Comparison of ENCODE assay signal across 15 cellular contexts in genomic region chr6:116328528-116328903, GRCh38. TPM values are rescaled to one million over a fixed set of nuclear protein-coding genes. Genes with fewer than 3 reads are reported as not detected.
DNase-seq lines count a peak whose midpoint lies in the region; ATAC-seq and TF ChIP-seq lines count a peak whose summit lies in the region.
"Had no signal": no experiment of that assay in that cellular context is flagged by ENCODE, and none has a peak within 500 bp of the region (broad histone marks: within the 10 kb centered on the region; RNA-seq: fewer than 3 reads in every experiment).

No MANE protein-coding gene starts in this region.

- DNase-seq in fibroblast of pulmonary artery (ENCODE audit: low read depth) (peak; percentile 48), aorta (no peak), GM19240 (ENCODE audit: insufficient read length, low spot score) (no peak), 8988T (no peak)
- DNase-seq in activated T-cell treated with anti-CD3 and anti-CD28 coated beads, Interleukin-2, amount 50 U/mL, for 24 hours, result no peak
- DNase-seq: activated CD8-positive, alpha-beta memory T cell treated with anti-CD3 and anti-CD28 coated beads, Interleukin-2, amount 50 U/mL, for 48 hours; CD8-positive, alpha-beta memory T cell; NCI-H1417; stimulated activated CD4-positive, alpha-beta T cell treated with anti-CD3 and anti-CD28 coated beads, Interleukin-15, amount 100 ng/mL, for 24 hours; tibial artery had no signal

- H3K36me3 ChIP-seq in HUES64 (ENCODE audit: insufficient read depth, low read length) (no peaks in the 10 kb centered on the region), muscle layer of duodenum (ENCODE audit: control insufficient read depth in 1 of 2, insufficient read depth in 2 of 2, low read length in 2 of 2) (no peaks in the 10 kb centered on the region), aorta (ENCODE audit: control insufficient read depth in 1 of 2, insufficient read depth in 2 of 2, low read length in 1 of 2) (no peaks in the 10 kb centered on the region)
- H3K36me3 ChIP-seq: tibial artery had no signal

- no peaks in the 10 kb centered on the region for H3K36me3 Mint-ChIP-seq in activated T-cell treated with anti-CD3 and anti-CD28 coated beads, Interleukin-2, amount 50 U/mL, for 24 hours (ENCODE audit: low read depth)

- H3K27me3 ChIP-seq in HUES64 (ENCODE audit: insufficient read depth, low read length) (no peaks in the 10 kb centered on the region), muscle layer of duodenum (ENCODE audit: low read depth, low read length) (no peaks in the 10 kb centered on the region), aorta (ENCODE audit: control insufficient read depth in 1 of 2, insufficient read depth in 2 of 2, low read length in 1 of 2) (no peaks in the 10 kb centered on the region)
- H3K27me3 ChIP-seq: tibial artery had no signal

- H3K4me1 Mint-ChIP-seq in activated T-cell treated with anti-CD3 and anti-CD28 coated beads, Interleukin-2, amount 50 U/mL, for 24 hours (ENCODE audit: low read depth), result no peaks in the 10 kb centered on the region
- H3K4me1 Mint-ChIP-seq: CD8-positive, alpha-beta memory T cell had no signal

- H3K27ac ChIP-seq in HUES64 (ENCODE audit: low read depth, low read length) (peak overlapping the region; percentile 88), muscle layer of duodenum (ENCODE audit: low read length) (peak overlapping the region; percentile 3), aorta (ENCODE audit: low read depth in 1 of 2, low read length in 2 of 2) (no peak overlapping the region)
- H3K27ac ChIP-seq: epithelial cell of prostate, parathyroid adenoma, tibial artery had no signal

- peak; percentile 65 for ATAC-seq in aorta (ENCODE audit: low FRiP score)

- H3K9ac ChIP-seq in HUES64 (ENCODE audit: low read depth, low read length), result no peak overlapping the region
- H3K9ac ChIP-seq: parathyroid adenoma had no signal

- H3K9me3 Mint-ChIP-seq in activated T-cell treated with anti-CD3 and anti-CD28 coated beads, Interleukin-2, amount 50 U/mL, for 24 hours, result peaks cover 3% of the 10 kb centered on the region

- H3K27ac Mint-ChIP-seq in activated T-cell treated with anti-CD3 and anti-CD28 coated beads, Interleukin-2, amount 50 U/mL, for 24 hours, result no peak overlapping the region
- H3K27ac Mint-ChIP-seq: activated naive CD8-positive, alpha-beta T cell; CD8-positive, alpha-beta memory T cell had no signal

- no peak for TF ChIP-seq CTCF in fibroblast of pulmonary artery (IDR thresholded peaks at IDR 0.05; ENCODE audit: low read length, missing control alignments)

- no peaks in the 10 kb centered on the region for H3K27me3 Mint-ChIP-seq in activated T-cell treated with anti-CD3 and anti-CD28 coated beads, Interleukin-2, amount 50 U/mL, for 24 hours
- H3K27me3 Mint-ChIP-seq: activated naive CD8-positive, alpha-beta T cell; CD8-positive, alpha-beta memory T cell had no signal

- H3K4me1 ChIP-seq in HUES64 (ENCODE audit: insufficient read depth, low read length) (peaks cover 59% of the 10 kb centered on the region), muscle layer of duodenum (ENCODE audit: control insufficient read depth in 1 of 2, insufficient read depth in 2 of 2, low read length in 2 of 2) (peaks cover 0 to 3% of the 10 kb centered on the region in 2 donors), aorta (ENCODE audit: control insufficient read depth in 1 of 2, insufficient read depth in 2 of 2, low read length in 2 of 2) (no peaks in the 10 kb centered on the region)
- H3K4me1 ChIP-seq: parathyroid adenoma had no signal

- H3K9me3 ChIP-seq in HUES64 (ENCODE audit: insufficient read depth, low read depth, low read length) (0 out of 2 replicates have a peak, but pooled peaks cover 2% of the 10 kb centered on the region), muscle layer of duodenum (ENCODE audit: control insufficient read depth in 1 of 2, low read length in 2 of 2) (no peaks in the 10 kb centered on the region), aorta (ENCODE audit: control insufficient read depth, low read length) (no peaks in the 10 kb centered on the region)
- H3K9me3 ChIP-seq: tibial artery had no signal

- H3K4me3 ChIP-seq in HUES64 (ENCODE audit: low read length) (no peak overlapping the region), fibroblast of pulmonary artery (replicated peaks; ENCODE audit: low read depth, low read length) (no peak overlapping the region), muscle layer of duodenum (ENCODE audit: low read depth in 1 of 2, low read length in 2 of 2) (no peak overlapping the region), aorta (ENCODE audit: low read length in 2 of 2) (no peak overlapping the region)
- H3K4me3 ChIP-seq: tibial artery had no signal

- H3K4me3 Mint-ChIP-seq in activated T-cell treated with anti-CD3 and anti-CD28 coated beads, Interleukin-2, amount 50 U/mL, for 24 hours, result no peak overlapping the region
- H3K4me3 Mint-ChIP-seq: activated naive CD8-positive, alpha-beta T cell; CD8-positive, alpha-beta memory T cell had no signal

- intact Hi-C loops in aorta (cut with DNase I), result loop anchor here in 1 of 2 donors (5.0 kb wide), 1 partner anchor 39 kb away; no protein-coding TSS in a partner anchor

- 100% methylated on average over 1 of the region's 1 CpG for WGBS in HUES64
- 37 to 42% methylated on average over 1 of the region's 1 CpG for WGBS in aorta, 2 donors

RNA-seq across cellular contexts. Expression of gene DSE, which starts 42.2 kb away (rescaled TPM):
- polyA plus RNA-seq in HUES64 (2013, experiment 1 of 2), result 25.0 TPM
- 25.0 TPM for polyA plus RNA-seq in HUES64 (2013, experiment 2 of 2)
- 10 to 100 TPM; 49.8 to 96.7 TPM for total RNA-seq in aorta
- polyA plus RNA-seq in aorta, result 10 to 100 TPM in 1 of 2 donors, 1 to 10 TPM in 1; 8.5 to 15.9 TPM

RNA-seq across cellular contexts. Expression of gene TSPYL1, which starts 48.8 kb away (rescaled TPM):
- 42.9 TPM for polyA plus RNA-seq in HUES64 (2013, experiment 1 of 2)
- polyA plus RNA-seq in HUES64 (2013, experiment 2 of 2), result 44.1 TPM
- total RNA-seq in aorta, result 10 to 100 TPM; 77.2 to 78.0 TPM
- polyA plus RNA-seq in aorta, result 10 to 100 TPM; 30.8 to 32.2 TPM

Comparison
In these comparisons a context has a peak if more than half of its experiments do, and no peak if none do; other contexts are left out.
1. H3K27ac ChIP-seq: peak in HUES64 (single experiment) and muscle layer of duodenum (single experiment); none in aorta (0 of 2).